8 cellular contexts compared by ENCODE assay signal in the genomic region with DNA sequence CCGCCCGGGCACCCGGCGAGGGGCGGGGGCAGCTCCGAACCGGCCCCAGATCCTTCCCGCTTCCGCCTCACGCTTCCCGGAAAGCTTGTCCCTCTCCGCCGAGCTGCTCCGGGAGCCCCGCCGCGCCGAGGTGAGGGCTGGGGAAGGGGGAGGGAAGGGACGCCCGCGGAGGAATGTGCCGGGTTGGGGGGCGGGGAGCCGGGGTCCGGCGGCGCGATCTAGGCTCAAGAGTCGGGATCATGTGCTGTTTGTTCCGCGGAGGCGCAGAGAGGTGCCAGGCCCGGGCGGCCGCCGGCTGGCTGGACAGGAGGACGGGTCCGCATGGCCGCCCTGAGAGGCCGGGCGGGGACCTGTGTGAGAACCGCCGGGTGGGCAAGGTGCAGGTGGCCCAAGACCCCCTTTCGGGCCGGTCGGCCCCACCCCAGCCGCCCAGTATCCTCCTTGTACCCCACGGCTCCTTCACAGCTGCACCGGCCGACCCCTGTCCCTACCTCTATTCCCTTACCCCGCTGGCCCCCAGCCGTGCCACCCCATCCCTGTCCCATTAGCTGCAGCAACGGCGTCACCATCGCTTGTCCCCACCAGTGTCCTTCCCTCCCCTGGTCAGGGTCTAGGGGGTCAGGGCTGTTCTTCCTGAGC. TPM values are rescaled to one million over a fixed set of nuclear protein-coding genes. Genes with fewer than 3 reads are reported as not detected.
DNase-seq lines count a peak whose midpoint lies in the region; ATAC-seq lines count a peak whose summit lies in the region.

No MANE protein-coding gene starts in this region.

- no peaks in the 10 kb centered on the region for H3K9me3 ChIP-seq in adipocyte (ENCODE audit: control insufficient read depth, low read length)
- no peaks in the 10 kb centered on the region for H3K9me3 ChIP-seq in iPS DF 6.9 (ENCODE audit: control insufficient read depth, insufficient read depth, low read length)

- CTCF ChIA-PET in activated CD8-positive, alpha-beta memory T cell treated with anti-CD3 and anti-CD28 coated beads, Interleukin-2, amount 10 ng/mL, durations not matched to agents 7 days and 5 days (lab: Charles Lee) = interaction anchor here (0.9 to 2.3 kb wide), 8 partner anchors 10 to 89 kb away, joined by 3 to 26 read pairs (median 4); a partner anchor contains a TSS

- H3K36me3 ChIP-seq in adipocyte (ENCODE audit: control insufficient read depth, insufficient read depth, low read length, severe bottlenecking) = peaks cover 16% of the 10 kb centered on the region
- H3K36me3 ChIP-seq in iPS DF 6.9 (ENCODE audit: control insufficient read depth, insufficient read depth, low read length) = peaks cover 17% of the 10 kb centered on the region

- H3K4me1 ChIP-seq in adipocyte (ENCODE audit: control insufficient read depth, insufficient read depth, low read length) = peaks cover 35% of the 10 kb centered on the region
- H3K4me1 ChIP-seq in iPS DF 6.9 (ENCODE audit: control insufficient read depth, insufficient read depth, low read length) = 0 out of 2 replicates have a peak, but pooled peaks cover 2% of the 10 kb centered on the region

- H3K27me3 Mint-ChIP-seq in activated CD8-positive, alpha-beta memory T cell treated with anti-CD3 and anti-CD28 coated beads, Interleukin-2, amount 10 ng/mL, durations not matched to agents 7 days and 5 days = no peaks in the 10 kb centered on the region

- peak; percentile 52 for DNase-seq in activated CD8-positive, alpha-beta memory T cell treated with anti-CD3 and anti-CD28 coated beads, Interleukin-2, amount 10 ng/mL, durations not matched to agents 7 days and 5 days
- no peak for DNase-seq in activated CD8-positive, alpha-beta memory T cell treated with anti-CD3 and anti-CD28 coated beads for 24 hours
- DNase-seq in adipocyte (ENCODE audit: low read depth) (no peak), iPS DF 6.9 (ENCODE audit: low read depth, low spot score) (no peak), skeletal muscle cell (ENCODE audit: low read depth) (no peak), CD1c-positive myeloid dendritic cell (ENCODE audit: extremely low spot score) (no peak), KG1 (lab: John Stamatoyannopoulos, UW) (no peak)

- H3K4me3 ChIP-seq in adipocyte (ENCODE audit: low read length) (peak overlapping the region; percentile 98), iPS DF 6.9 (ENCODE audit: low read length) (peak overlapping the region; percentile 71), skeletal muscle cell (ENCODE audit: low read depth, low read length) (peak overlapping the region; percentile 90)

- H3K27me3 ChIP-seq in adipocyte (replicated peaks; ENCODE audit: control insufficient read depth, insufficient read depth, low read length) = no peaks in the 10 kb centered on the region
- no peaks in the 10 kb centered on the region for H3K27me3 ChIP-seq in iPS DF 6.9 (ENCODE audit: control insufficient read depth, insufficient read depth, low read length)

- peak overlapping the region; percentile 95 for H3K9ac ChIP-seq in adipocyte (ENCODE audit: low read length)

- peak overlapping the region; percentile 79 for H3K4me3 Mint-ChIP-seq in activated CD8-positive, alpha-beta memory T cell treated with anti-CD3 and anti-CD28 coated beads, Interleukin-2, amount 10 ng/mL, durations not matched to agents 7 days and 5 days

- H3K27ac ChIP-seq in iPS DF 6.9 (ENCODE audit: low read length) = no peak overlapping the region

- ATAC-seq in activated CD8-positive, alpha-beta memory T cell treated with anti-CD3 and anti-CD28 coated beads, Interleukin-2, amount 10 ng/mL, durations not matched to agents 7 days and 5 days = no peak
- ATAC-seq in HG03571 (IDR thresholded peaks at IDR 0.05; ENCODE audit: unreplicated experiment) = peak; percentile 4

- H3K4me1 Mint-ChIP-seq in activated CD8-positive, alpha-beta memory T cell treated with anti-CD3 and anti-CD28 coated beads, Interleukin-2, amount 10 ng/mL, durations not matched to agents 7 days and 5 days = peaks cover 16% of the 10 kb centered on the region

- H3K36me3 Mint-ChIP-seq in activated CD8-positive, alpha-beta memory T cell treated with anti-CD3 and anti-CD28 coated beads, Interleukin-2, amount 10 ng/mL, durations not matched to agents 7 days and 5 days = no peaks in the 10 kb centered on the region

- H3K27ac Mint-ChIP-seq in activated CD8-positive, alpha-beta memory T cell treated with anti-CD3 and anti-CD28 coated beads, Interleukin-2, amount 10 ng/mL, durations not matched to agents 7 days and 5 days = no peak overlapping the region

- no CpG with 5 or more reads among the region's 55 CpGs for WGBS in iPS DF 6.9 (ENCODE audit: insufficient coverage, insufficient read length)

- no peaks in the 10 kb centered on the region for H3K9me3 Mint-ChIP-seq in activated CD8-positive, alpha-beta memory T cell treated with anti-CD3 and anti-CD28 coated beads, Interleukin-2, amount 10 ng/mL, durations not matched to agents 7 days and 5 days (ENCODE audit: low read depth)

RNA-seq across cellular contexts. Expression of a gene that starts 0.4 kb away (rescaled TPM):
- total RNA-seq in activated CD8-positive, alpha-beta memory T cell treated with anti-CD3 and anti-CD28 coated beads, Interleukin-2, amount 10 ng/mL, durations not matched to agents 7 days and 5 days = 10 to 100 TPM; 39.8 to 51.0 TPM

RNA-seq across cellular contexts. Expression of a gene that starts 0.8 kb away (rescaled TPM):
- total RNA-seq in activated CD8-positive, alpha-beta memory T cell treated with anti-CD3 and anti-CD28 coated beads, Interleukin-2, amount 10 ng/mL, durations not matched to agents 7 days and 5 days = under 1 TPM; 0.20 to 0.23 TPM

RNA-seq across cellular contexts. Expression of a gene that starts 10.7 kb away (rescaled TPM):
- total RNA-seq in activated CD8-positive, alpha-beta memory T cell treated with anti-CD3 and anti-CD28 coated beads, Interleukin-2, amount 10 ng/mL, durations not matched to agents 7 days and 5 days = 10 to 100 TPM; 60.6 to 72.5 TPM

RNA-seq across cellular contexts. Expression of a gene that starts 30.5 kb away (rescaled TPM):
- total RNA-seq in activated CD8-positive, alpha-beta memory T cell treated with anti-CD3 and anti-CD28 coated beads, Interleukin-2, amount 10 ng/mL, durations not matched to agents 7 days and 5 days = 10 to 100 TPM; 60.5 to 70.1 TPM

RNA-seq across cellular contexts. Expression of a gene that starts 37.1 kb away (rescaled TPM):
- total RNA-seq in activated CD8-positive, alpha-beta memory T cell treated with anti-CD3 and anti-CD28 coated beads, Interleukin-2, amount 10 ng/mL, durations not matched to agents 7 days and 5 days = 1 to 10 TPM in 1 of 2 experiments, under 1 TPM in 1; 0.84 to 2.2 TPM
